Comparison of ENCODE assay signal across 8 cellular contexts in genomic region chr5:32585122-32585445, GRCh38. TPM values are rescaled to one million over a fixed set of nuclear protein-coding genes. Genes with fewer than 3 reads are reported as not detected.
DNase-seq lines count a peak whose midpoint lies in the region; ATAC-seq, FAIRE-seq and TF ChIP-seq lines count a peak whose summit lies in the region.

No MANE protein-coding gene starts in this region.

- CTCF ChIA-PET in Calu3 (lab: Charles Lee) (interaction anchor here (1.2 to 1.8 kb wide), 2 partner anchors 11 to 52 kb away, joined by 3 to 7 read pairs; no protein-coding TSS in a partner anchor), Panc1 (lab: Charles Lee) (interaction anchor here (0.6 to 1.9 kb wide), 2 partner anchors 96 to 209 kb away, joined by 3 to 6 read pairs; no protein-coding TSS in a partner anchor)

- in situ Hi-C loops in Panc1 (cut with HindIII; ENCODE audit: low pct_unique_long_range_greater_than_20kb, low sequenced_read_pairs), result no loop called here

- no TSS peak for BruUV-seq in Calu3 (replicated peaks; lab: Mats Ljungman, UMichigan)
- BruUV-seq in Panc1 (replicated peaks; lab: Mats Ljungman, UMichigan), result no TSS peak

- no peak for TF ChIP-seq CTCF in Calu3 (IDR thresholded peaks at IDR 0.05; ENCODE audit: unreplicated experiment)
- TF ChIP-seq CTCF in Panc1 (IDR thresholded peaks at IDR 0.05), result no peak
- no peak for TF ChIP-seq CTCF in epithelial cell of esophagus (IDR thresholded peaks at IDR 0.05; ENCODE audit: insufficient read depth, low read depth, low read length, missing control alignments)
- no peak for TF ChIP-seq CTCF in parathyroid adenoma (IDR thresholded peaks at IDR 0.05)

- H2AFZ ChIP-seq in parathyroid adenoma, result peak overlapping the region; percentile 100

- H3K27ac ChIP-seq in Panc1 (ENCODE audit: low read length) (peak overlapping the region; percentile 83), parathyroid adenoma (peak overlapping the region; percentile 100)

- H3K27ac Mint-ChIP-seq in Calu3 (ENCODE audit: unreplicated experiment), result peak overlapping the region; percentile 97

- no peaks in the 10 kb centered on the region for H3K27me3 Mint-ChIP-seq in Calu3 (ENCODE audit: unreplicated experiment)

- POLR2A ChIA-PET in Panc1 (lab: Charles Lee), result interaction anchor here (0.5 to 0.9 kb wide), 8 partner anchors 53 to 826 kb away, joined by 3 to 13 read pairs (median 4); no protein-coding TSS in a partner anchor

- peak overlapping the region; percentile 83 to 91 for H3K4me3 ChIP-seq in Panc1 (ENCODE audit: low read depth in 2 of 2, low read length in 2 of 2)
- H3K4me3 ChIP-seq in epithelial cell of esophagus (ENCODE audit: low read length), result peak overlapping the region; percentile 92
- H3K4me3 ChIP-seq in parathyroid adenoma (ENCODE audit: low read depth, low read length), result peak overlapping the region; percentile 97

- H3K9ac ChIP-seq in parathyroid adenoma, result no peak overlapping the region

- H3K4me3 Mint-ChIP-seq in Calu3 (ENCODE audit: low read depth, unreplicated experiment), result peak overlapping the region; percentile 96

- H3K9me3 ChIP-seq in Panc1 (ENCODE audit: control insufficient read depth, insufficient read depth, low read depth, low read length), result no peaks in the 10 kb centered on the region
- no peaks in the 10 kb centered on the region for H3K9me3 ChIP-seq in parathyroid adenoma (ENCODE audit: control insufficient read depth, low read length)

- peaks cover 10% of the 10 kb centered on the region for H3K79me2 ChIP-seq in parathyroid adenoma

- peaks cover 42% of the 10 kb centered on the region for H3K4me1 Mint-ChIP-seq in Calu3 (ENCODE audit: low read depth, unreplicated experiment)

- intact Hi-C loops in Calu3 (cut with micrococcal nuclease; ENCODE audit: unreplicated experiment) (loop anchor here (5.0 kb wide), 1 partner anchor 58 kb away; no protein-coding TSS in a partner anchor), Panc1 (cut with micrococcal nuclease; ENCODE audit: unreplicated experiment) (no loop called here)

- FAIRE-seq in HTR-8/SVneo (lab: Jason Lieb, UNC), result no peak

- H3K27me3 ChIP-seq in Panc1 (ENCODE audit: control insufficient read depth, insufficient read depth, low read length), result no peaks in the 10 kb centered on the region
- no peaks in the 10 kb centered on the region for H3K27me3 ChIP-seq in parathyroid adenoma (ENCODE audit: control insufficient read depth, insufficient read depth, low read length)

- no peaks in the 10 kb centered on the region for H3K9me3 Mint-ChIP-seq in Calu3 (ENCODE audit: low read depth, unreplicated experiment)

- H3K4me1 ChIP-seq in Panc1 (ENCODE audit: control insufficient read depth, insufficient read depth, low read length) (peaks cover 8% of the 10 kb centered on the region), parathyroid adenoma (peaks cover 4% of the 10 kb centered on the region)

- no peak for DNase-seq in Calu3
- no peak for DNase-seq in Panc1 (ENCODE audit: low read depth, low spot score)
- DNase-seq in epithelial cell of esophagus (ENCODE audit: low read depth), result no peak
- DNase-seq in globus pallidus (ENCODE audit: low spot score), result no peak
- no peak for DNase-seq in HTR-8/SVneo (ENCODE audit: insufficient read length, low spot score)
- no peak for DNase-seq in NCI-H226
- no peak for DNase-seq in RPMI8226

- H3K4me2 ChIP-seq in parathyroid adenoma (ENCODE audit: low read length), result peak overlapping the region; percentile 81

- H3K36me3 Mint-ChIP-seq in Calu3 (ENCODE audit: insufficient read depth, unreplicated experiment), result peaks cover 45% of the 10 kb centered on the region

- H3K36me3 ChIP-seq in Panc1 (ENCODE audit: control insufficient read depth, insufficient read depth, low read length) (peaks cover 8% of the 10 kb centered on the region), parathyroid adenoma (ENCODE audit: control insufficient read depth, insufficient read depth, low read length) (no peaks in the 10 kb centered on the region)

- no peak for ATAC-seq in Panc1

RNA-seq across cellular contexts. Expression of gene SUB1, which starts 0.3 kb away (rescaled TPM):
- 312 and 334 TPM in 2 replicates for total RNA-seq in Calu3 (2022)
- 204 TPM for total RNA-seq in Panc1 (2021; ENCODE audit: unreplicated experiment)
- 85.8 TPM for polyA plus RNA-seq in Panc1 (2012; ENCODE audit: insufficient read length)
